8 cellular contexts compared by ENCODE assay signal in the genomic region with DNA sequence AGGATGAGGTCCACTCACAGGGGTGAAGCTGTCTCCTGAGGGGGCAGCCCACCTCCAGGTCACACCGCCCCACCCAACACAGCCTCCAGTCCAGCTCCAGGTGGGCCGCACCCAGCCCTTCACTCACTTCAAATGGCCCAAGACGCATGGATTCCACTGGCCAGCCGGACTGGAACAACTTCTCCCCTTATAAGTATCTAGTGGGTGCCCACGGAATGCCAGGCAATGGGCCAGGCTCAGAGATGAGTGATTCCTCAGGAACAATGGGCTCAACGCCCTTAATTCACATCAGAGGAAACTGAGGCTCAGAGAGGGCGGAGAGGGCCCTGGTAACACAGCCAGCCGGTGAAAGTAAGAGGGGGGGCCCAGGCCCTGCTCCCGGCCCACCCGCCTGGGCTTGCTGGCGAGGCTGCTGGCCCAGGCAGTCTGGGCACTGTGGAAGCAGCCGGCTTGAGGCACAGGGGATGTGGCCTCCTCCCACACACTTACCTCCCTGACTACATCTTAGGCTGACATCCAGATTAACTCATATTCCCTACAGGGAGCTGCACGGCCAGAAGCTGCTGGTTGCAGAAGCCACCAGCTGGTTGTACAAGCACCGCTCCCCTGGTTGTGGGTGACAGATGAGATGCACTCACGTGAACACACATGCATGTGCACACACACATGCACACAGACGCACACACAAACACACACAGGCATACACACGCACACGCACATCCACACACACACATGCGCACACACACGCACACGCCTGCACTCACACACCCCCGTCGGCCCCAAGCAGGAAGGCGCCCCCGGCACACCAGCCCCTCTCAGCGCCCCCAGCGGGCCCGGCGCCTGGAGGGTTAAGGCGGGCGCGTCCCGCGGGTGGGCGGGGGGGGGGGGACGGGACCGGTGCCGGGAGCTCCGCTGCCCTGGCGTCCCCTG. TPM values are rescaled to one million over a fixed set of nuclear protein-coding genes. Genes with fewer than 3 reads are reported as not detected.
DNase-seq lines count a peak whose midpoint lies in the region; ATAC-seq and TF ChIP-seq lines count a peak whose summit lies in the region.

No MANE protein-coding gene starts in this region.

- H3K4me1 Mint-ChIP-seq in WTC11 = peaks cover 65% of the 10 kb centered on the region

- H3K4me1 ChIP-seq in neuron (ENCODE audit: insufficient read depth, low read length) = peaks cover 13% of the 10 kb centered on the region

- H3K4me3 ChIP-seq in AG10803 (ENCODE audit: low read length) (peak overlapping the region; percentile 83), neuron (ENCODE audit: low read length) (peak overlapping the region; percentile 49)

- POLR2A ChIA-PET in WTC11 (lab: Charles Lee) = no interaction called here

- no peaks in the 10 kb centered on the region for H3K36me3 ChIP-seq in neuron (ENCODE audit: insufficient read depth, low read length)

- no peaks in the 10 kb centered on the region for H3K9me3 Mint-ChIP-seq in WTC11

- ATAC-seq in WTC11 = no peak; the same call in 1 of the 2 replicates

- peak overlapping the region; percentile 80 for H3K4me3 Mint-ChIP-seq in WTC11

- 0 out of 2 replicates have a peak, but pooled peaks have one; percentile 8 for TF ChIP-seq CTCF in AG10803 (conservative IDR thresholded peaks at IDR 0.05; ENCODE audit: low read length)
- TF ChIP-seq CTCF in WTC11 (IDR thresholded peaks at IDR 0.05) = no peak

- H2AFZ ChIP-seq in neuron (ENCODE audit: low read depth, low read length) = no peak overlapping the region

- H3K27ac Mint-ChIP-seq in WTC11 = peak overlapping the region; percentile 82

- CTCF ChIA-PET in WTC11 (lab: Charles Lee) = interaction anchor here (0.7 to 2.4 kb wide), 6 partner anchors 9 to 136 kb away, joined by 3 to 10 read pairs (median 6); no protein-coding TSS in a partner anchor

- H3K27me3 ChIP-seq in neuron (ENCODE audit: insufficient read depth, low read length) = peaks cover 28% of the 10 kb centered on the region

- H3K27me3 Mint-ChIP-seq in WTC11 (ENCODE audit: low read depth) = peaks cover 5% of the 10 kb centered on the region; the same call in 1 of the 2 replicates

- peaks cover 11% of the 10 kb centered on the region for H3K36me3 Mint-ChIP-seq in WTC11

- DNase-seq in AG10803 (ENCODE audit: low read depth) (peak; percentile 86), HK-2 (ENCODE audit: unreplicated experiment) (peak; percentile 44), WTC11 (ENCODE audit: low spot score) (no peak), fibroblast of the conjunctiva (ENCODE audit: low read depth) (peak; percentile 71), NAMALWA (ENCODE audit: low spot score) (no peak)
- no peak for DNase-seq in activated effector memory CD4-positive, alpha-beta T cell treated with anti-CD3 and anti-CD28 coated beads, Interleukin-2, amount 50 U/mL, for 16 hours
- DNase-seq in stimulated activated CD4-positive, alpha-beta T cell treated with anti-CD3 and anti-CD28 coated beads, Interleukin-4, amount 100 ng/mL, for 4 hours = no peak

- no peaks in the 10 kb centered on the region for H3K9me3 ChIP-seq in neuron (ENCODE audit: low read length)

TF ChIP-seq in WTC11, 78 proteins besides CTCF, POLR2A, EP300 and RAD21:
- TF ChIP-seq, protein P1, sequence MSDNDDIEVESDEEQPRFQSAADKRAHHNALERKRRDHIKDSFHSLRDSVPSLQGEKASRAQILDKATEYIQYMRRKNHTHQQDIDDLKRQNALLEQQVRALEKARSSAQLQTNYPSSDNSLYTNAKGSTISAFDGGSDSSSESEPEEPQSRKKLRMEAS (CRISPR knock-in tag; IDR thresholded peaks at IDR 0.05) = 0 out of 2 replicates have a peak, but pooled peaks have one; percentile 7
- TF ChIP-seq, protein P2, sequence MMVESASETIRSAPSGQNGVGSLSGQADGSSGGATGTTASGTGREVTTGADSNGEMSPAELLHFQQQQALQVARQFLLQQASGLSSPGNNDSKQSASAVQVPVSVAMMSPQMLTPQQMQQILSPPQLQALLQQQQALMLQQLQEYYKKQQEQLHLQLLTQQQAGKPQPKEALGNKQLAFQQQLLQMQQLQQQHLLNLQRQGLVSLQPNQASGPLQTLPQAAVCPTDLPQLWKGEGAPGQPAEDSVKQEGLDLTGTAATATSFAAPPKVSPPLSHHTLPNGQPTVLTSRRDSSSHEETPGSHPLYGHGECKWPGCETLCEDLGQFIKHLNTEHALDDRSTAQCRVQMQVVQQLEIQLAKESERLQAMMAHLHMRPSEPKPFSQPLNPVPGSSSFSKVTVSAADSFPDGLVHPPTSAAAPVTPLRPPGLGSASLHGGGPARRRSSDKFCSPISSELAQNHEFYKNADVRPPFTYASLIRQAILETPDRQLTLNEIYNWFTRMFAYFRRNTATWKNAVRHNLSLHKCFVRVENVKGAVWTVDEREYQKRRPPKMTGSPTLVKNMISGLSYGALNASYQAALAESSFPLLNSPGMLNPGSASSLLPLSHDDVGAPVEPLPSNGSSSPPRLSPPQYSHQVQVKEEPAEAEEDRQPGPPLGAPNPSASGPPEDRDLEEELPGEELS (CRISPR knock-in tag; IDR thresholded peaks at IDR 0.05) = no peak
- no peak for TF ChIP-seq PRRX2 (CRISPR knock-in tag; IDR thresholded peaks at IDR 0.05)

RNA-seq across cellular contexts. Expression of a gene that starts 1.0 kb away (rescaled TPM):
- 48.0 to 64.9 TPM (median 49.1 TPM) in 3 replicates for total RNA-seq in WTC11 (2021)

Comparison
In these comparisons a context has a peak if more than half of its experiments do, and no peak if none do; other contexts are left out.
1. DNase-seq: peak in AG10803 (single experiment), HK-2 (single experiment) and fibroblast of the conjunctiva (single experiment); none in WTC11 (single experiment), NAMALWA (single experiment), activated effector memory CD4-positive, alpha-beta T cell treated with anti-CD3 and anti-CD28 coated beads, Interleukin-2, amount 50 U/mL, for 16 hours (single experiment) and stimulated activated CD4-positive, alpha-beta T cell treated with anti-CD3 and anti-CD28 coated beads, Interleukin-4, amount 100 ng/mL, for 4 hours (0 of 2).